In genomic region chr4:25914670-25915358, GRCh38 we compare ENCODE assay signal across 8 cellular contexts. TPM values are rescaled to one million over a fixed set of nuclear protein-coding genes. Genes with fewer than 3 reads are reported as not detected.
A peak's percentile ranks its signal among the peaks of the same experiment; 100 is the strongest.
DNase-seq lines count a peak whose midpoint lies in the region; ATAC-seq and TF ChIP-seq lines count a peak whose summit lies in the region.

No MANE protein-coding gene starts in this region.

- ATAC-seq in T-cell (replicated peaks in 1 of 4): no peak
- no peak for ATAC-seq in foreskin keratinocyte
- no peak for ATAC-seq in stimulated activated effector memory CD8-positive, alpha-beta T cell treated with anti-CD3 and anti-CD28 coated beads, Interleukin-12 subunit alpha, Interleukin-12 subunit beta, amount 100 ng/mL, for 72 hours
- no peak for ATAC-seq in HG02763 (IDR thresholded peaks at IDR 0.05; ENCODE audit: unreplicated experiment)

- CTCF ChIA-PET in activated naive CD4-positive, alpha-beta T cell treated with anti-CD3 and anti-CD28 coated beads for 36 hours (lab: Charles Lee): interaction anchor here (1.1 to 1.6 kb wide), 3 partner anchors 14 to 24 kb away, joined by 3 read pairs; no protein-coding TSS in a partner anchor
- CTCF ChIA-PET in T-cell (lab: Charles Lee): interaction anchor here (0.6 to 1.1 kb wide), 3 partner anchors 10 to 1023 kb away, joined by 3 to 5 read pairs (median 4); no protein-coding TSS in a partner anchor

- H3K4me1 Mint-ChIP-seq in activated naive CD4-positive, alpha-beta T cell treated with anti-CD3 and anti-CD28 coated beads for 36 hours (ENCODE audit: low read depth): peaks cover 17% of the 10 kb centered on the region
- H3K4me1 Mint-ChIP-seq in T-cell: peaks cover 26 to 33% (median 31%) of the 10 kb centered on the region in 3 donors
- peaks cover 29% of the 10 kb centered on the region for H3K4me1 Mint-ChIP-seq in stimulated activated effector memory CD8-positive, alpha-beta T cell treated with anti-CD3 and anti-CD28 coated beads, Interleukin-12 subunit alpha, Interleukin-12 subunit beta, amount 100 ng/mL, for 72 hours

- peaks cover 4% of the 10 kb centered on the region for H3K36me3 Mint-ChIP-seq in activated naive CD4-positive, alpha-beta T cell treated with anti-CD3 and anti-CD28 coated beads for 36 hours (ENCODE audit: low read depth)
- H3K36me3 Mint-ChIP-seq in T-cell: peaks cover 6% of the 10 kb centered on the region
- H3K36me3 Mint-ChIP-seq in stimulated activated effector memory CD8-positive, alpha-beta T cell treated with anti-CD3 and anti-CD28 coated beads, Interleukin-12 subunit alpha, Interleukin-12 subunit beta, amount 100 ng/mL, for 72 hours: peaks cover 13% of the 10 kb centered on the region

- POLR2A ChIA-PET in T-cell (lab: Charles Lee): interaction anchor here (0.6 kb wide), 2 partner anchors 420 to 943 kb away, joined by 3 to 6 read pairs; no protein-coding TSS in a partner anchor

- H3K27me3 ChIP-seq in foreskin keratinocyte: no peaks in the 10 kb centered on the region

- H3K27ac Mint-ChIP-seq in activated naive CD4-positive, alpha-beta T cell treated with anti-CD3 and anti-CD28 coated beads for 36 hours: peak overlapping the region; percentile 97
- peak overlapping the region; percentile 97 to 98 for H3K27ac Mint-ChIP-seq in T-cell
- peak overlapping the region; percentile 99 for H3K27ac Mint-ChIP-seq in stimulated activated effector memory CD8-positive, alpha-beta T cell treated with anti-CD3 and anti-CD28 coated beads, Interleukin-12 subunit alpha, Interleukin-12 subunit beta, amount 100 ng/mL, for 72 hours

- H3K4me1 ChIP-seq in foreskin keratinocyte: no peaks in the 10 kb centered on the region

- no peaks in the 10 kb centered on the region for H3K9me3 Mint-ChIP-seq in activated naive CD4-positive, alpha-beta T cell treated with anti-CD3 and anti-CD28 coated beads for 36 hours
- H3K9me3 Mint-ChIP-seq in T-cell: no peaks in the 10 kb centered on the region
- H3K9me3 Mint-ChIP-seq in stimulated activated effector memory CD8-positive, alpha-beta T cell treated with anti-CD3 and anti-CD28 coated beads, Interleukin-12 subunit alpha, Interleukin-12 subunit beta, amount 100 ng/mL, for 72 hours: no peaks in the 10 kb centered on the region

- no peak for TF ChIP-seq CTCF in foreskin keratinocyte (conservative IDR thresholded peaks at IDR 0.05)

- peak overlapping the region; percentile 83 for H3K27ac ChIP-seq in foreskin keratinocyte

- peak overlapping the region; percentile 96 for H3K4me3 Mint-ChIP-seq in activated naive CD4-positive, alpha-beta T cell treated with anti-CD3 and anti-CD28 coated beads for 36 hours
- H3K4me3 Mint-ChIP-seq in T-cell: peak overlapping the region; percentile 94 to 97 (median 95)
- H3K4me3 Mint-ChIP-seq in stimulated activated effector memory CD8-positive, alpha-beta T cell treated with anti-CD3 and anti-CD28 coated beads, Interleukin-12 subunit alpha, Interleukin-12 subunit beta, amount 100 ng/mL, for 72 hours: peak overlapping the region; percentile 96

- no peaks in the 10 kb centered on the region for H3K27me3 Mint-ChIP-seq in activated naive CD4-positive, alpha-beta T cell treated with anti-CD3 and anti-CD28 coated beads for 36 hours (ENCODE audit: low read depth)
- peaks cover 0 to 5% of the 10 kb centered on the region in 2 donors for H3K27me3 Mint-ChIP-seq in T-cell

- DNase-seq in activated naive CD4-positive, alpha-beta T cell treated with anti-CD3 and anti-CD28 coated beads for 36 hours: no peak
- DNase-seq in activated naive CD4-positive, alpha-beta T cell treated with Interleukin-2 at 50 U/mL for 16 hours: no peak
- DNase-seq in T-cell: no peak
- DNase-seq in foreskin keratinocyte: no peak
- DNase-seq in stimulated activated effector memory CD8-positive, alpha-beta T cell treated with anti-CD3 and anti-CD28 coated beads, Interleukin-12 subunit alpha, Interleukin-12 subunit beta, amount 100 ng/mL, for 72 hours (ENCODE audit: low spot score in 2 of 2): no peak
- no peak for DNase-seq in stimulated activated CD4-positive, alpha-beta T cell treated with anti-CD3 and anti-CD28 coated beads, Interleukin-4, amount 100 ng/mL, for 24 hours
- DNase-seq in AG20443 (ENCODE audit: low spot score): no peak

- intact Hi-C loops in activated naive CD4-positive, alpha-beta T cell treated with anti-CD3 and anti-CD28 coated beads for 36 hours (cut with micrococcal nuclease): loop anchor here (1.0 to 5.0 kb wide), 13 partner anchors 23 to 1330 kb away; partner anchors contain the start of genes ANAPC4, DHX15, SEL1L3 and SEPSECS

RNA-seq across cellular contexts. Expression of gene SMIM20, which starts 0.8 kb away (rescaled TPM):
- total RNA-seq in activated naive CD4-positive, alpha-beta T cell treated with anti-CD3 and anti-CD28 coated beads for 36 hours: 10 to 100 TPM; 28.1 to 33.2 TPM
- total RNA-seq in T-cell: 10 to 100 TPM; 13.1 to 19.1 (median 16.0) TPM
- 21.2 and 28.6 TPM in 2 replicates for total RNA-seq in foreskin keratinocyte
- 26.1 and 31.3 TPM in 2 replicates for polyA plus RNA-seq in foreskin keratinocyte

RNA-seq across cellular contexts. Expression of gene SEL1L3, which starts 52.0 kb away (rescaled TPM):
- total RNA-seq in activated naive CD4-positive, alpha-beta T cell treated with anti-CD3 and anti-CD28 coated beads for 36 hours: 10 to 100 TPM; 32.3 to 38.2 TPM
- 10 to 100 TPM; 43.6 to 69.9 (median 50.1) TPM for total RNA-seq in T-cell
- 31.7 and 33.3 TPM in 2 replicates for total RNA-seq in foreskin keratinocyte
- 15.8 and 17.2 TPM in 2 replicates for polyA plus RNA-seq in foreskin keratinocyte
